In genomic region chr14:64114166-64114565, GRCh38 we compare ENCODE assay signal across 11 cellular contexts.
DNase-seq lines count a peak whose midpoint lies in the region; ATAC-seq and TF ChIP-seq lines count a peak whose summit lies in the region.
"Had no signal": no experiment of that assay in that cellular context is flagged by ENCODE, and none has a peak within 500 bp of the region (broad histone marks: within the 10 kb centered on the region; RNA-seq: fewer than 3 reads in every experiment).

No MANE protein-coding gene starts in this region.

- H3K4me3 ChIP-seq in Karpas-422 (ENCODE audit: low read length) (peak overlapping the region; percentile 61), RWPE2 (ENCODE audit: severe bottlenecking) (no peak overlapping the region), esophagus squamous epithelium (no peak overlapping the region), gastrocnemius medialis (peak overlapping the region; percentile 4 to 40 (median 30))
- H3K4me3 ChIP-seq: neural progenitor cell had no signal

- no peaks in the 10 kb centered on the region for H3K36me3 Mint-ChIP-seq in chondrocyte (ENCODE audit: low read depth)

- no peaks in the 10 kb centered on the region for H3K27me3 Mint-ChIP-seq in chondrocyte (ENCODE audit: low read depth)
- H3K27me3 Mint-ChIP-seq: CD4-positive, alpha-beta T cell had no signal

- H3K36me3 ChIP-seq in Karpas-422 (ENCODE audit: insufficient read depth, low read length) (no peaks in the 10 kb centered on the region), RWPE2 (ENCODE audit: low read depth) (peaks cover 22% of the 10 kb centered on the region), esophagus squamous epithelium (peaks cover 0 to 63% (median 6%) of the 10 kb centered on the region in 3 donors), gastrocnemius medialis (no peaks in the 10 kb centered on the region)
- H3K36me3 ChIP-seq: neural progenitor cell had no signal

- H4K20me1 ChIP-seq in Karpas-422 (ENCODE audit: insufficient read depth, low read depth, low read length): no peaks in the 10 kb centered on the region

- H3K27ac ChIP-seq in Karpas-422 (ENCODE audit: low read length) (peak overlapping the region; percentile 95), RWPE2 (ENCODE audit: poor library complexity, severe bottlenecking) (peak overlapping the region; percentile 100), esophagus squamous epithelium (peak overlapping the region; percentile 18 to 75 (median 62)), gastrocnemius medialis (peak overlapping the region; percentile 89 to 94 (median 92))
- H3K27ac ChIP-seq: neural progenitor cell had no signal

- no peak overlapping the region for H3K4me3 Mint-ChIP-seq in chondrocyte (ENCODE audit: unreplicated experiment)
- H3K4me3 Mint-ChIP-seq: CD4-positive, alpha-beta T cell; neural progenitor cell; T-helper 2 cell treated with Interferon-gamma antibody and Interleukin-4, amounts not matched to agents 5 μg/mL and 100 μg/mL, for 36 hours had no signal

- TF ChIP-seq POLR2A in esophagus squamous epithelium (IDR thresholded peaks at IDR 0.05) (no peak), gastrocnemius medialis (IDR thresholded peaks at IDR 0.05) (peak; percentile 30 to 62)

- peak overlapping the region; percentile 25; the same call in 1 of the 2 replicates for H2AFZ ChIP-seq in Karpas-422 (ENCODE audit: low read length)
- H2AFZ ChIP-seq: neural progenitor cell had no signal

- H3K4me1 ChIP-seq in Karpas-422 (ENCODE audit: low read length) (peaks cover 57% of the 10 kb centered on the region), RWPE2 (ENCODE audit: insufficient read depth, poor library complexity, severe bottlenecking) (peaks cover 79% of the 10 kb centered on the region), esophagus squamous epithelium (peaks cover 5 to 80% (median 17%) of the 10 kb centered on the region in 3 donors), gastrocnemius medialis (peaks cover 43 to 76% of the 10 kb centered on the region in 2 donors)
- H3K4me1 ChIP-seq: neural progenitor cell had no signal

- H3K9me3 Mint-ChIP-seq in chondrocyte (ENCODE audit: low read depth): no peaks in the 10 kb centered on the region
- H3K9me3 Mint-ChIP-seq: CD4-positive, alpha-beta T cell; neural progenitor cell; T-helper 2 cell treated with Interferon-gamma antibody and Interleukin-4, amounts not matched to agents 5 μg/mL and 100 μg/mL, for 36 hours had no signal

- H3K4me2 ChIP-seq in Karpas-422 (ENCODE audit: low read depth, low read length, poor library complexity, severe bottlenecking): peak overlapping the region; percentile 83
- H3K4me2 ChIP-seq: neural progenitor cell had no signal

- WGBS in esophagus squamous epithelium, 2 donors: 46 to 65% methylated on average over 8 to 9 of the region's 9 CpGs

- TF ChIP-seq CTCF in RWPE2 (IDR thresholded peaks at IDR 0.05; ENCODE audit: poor library complexity, severe bottlenecking) (no peak), esophagus squamous epithelium (IDR thresholded peaks at IDR 0.05) (peak in 1 of 6 experiments; percentile 18), gastrocnemius medialis (IDR thresholded peaks at IDR 0.05 in 4 of 5, conservative IDR thresholded peaks at IDR 0.05 in 1 of 5) (peak in 1 of 5 experiments; percentile 11), chondrocyte (IDR thresholded peaks at IDR 0.05) (no peak)

- H3K27me3 ChIP-seq in Karpas-422 (ENCODE audit: low read length) (no peaks in the 10 kb centered on the region), RWPE2 (ENCODE audit: insufficient read depth, poor library complexity, severe bottlenecking) (no peaks in the 10 kb centered on the region), esophagus squamous epithelium (no peaks in the 10 kb centered on the region), gastrocnemius medialis (no peaks in the 10 kb centered on the region)
- H3K27me3 ChIP-seq: neural progenitor cell had no signal

- no peak for ATAC-seq in RWPE2 (ENCODE audit: low read depth)
- peak; percentile 62 to 75 for ATAC-seq in gastrocnemius medialis

- no peaks in the 10 kb centered on the region for H3K79me2 ChIP-seq in Karpas-422 (ENCODE audit: low read length)

- in situ Hi-C loops in gastrocnemius medialis (cut with MboI; ENCODE audit: low sequenced_read_pairs in 4 of 4): no loop called here

- H3K27ac Mint-ChIP-seq in chondrocyte (ENCODE audit: unreplicated experiment): no peak overlapping the region
- H3K27ac Mint-ChIP-seq: CD4-positive, alpha-beta T cell; neural progenitor cell; T-helper 2 cell treated with Interferon-gamma antibody and Interleukin-4, amounts not matched to agents 5 μg/mL and 100 μg/mL, for 36 hours had no signal

- H3K9ac ChIP-seq in Karpas-422 (ENCODE audit: low read length): peak overlapping the region; percentile 67
- H3K9ac ChIP-seq: neural progenitor cell had no signal

- DNase-seq in Karpas-422: peak; percentile 78
- no peak for DNase-seq in RWPE2 (ENCODE audit: low spot score)
- no peak for DNase-seq in esophagus squamous epithelium (lab: John Stamatoyannopoulos, UW)
- peak; percentile 68 to 90 for DNase-seq in gastrocnemius medialis
- DNase-seq in amygdala (lab: John Stamatoyannopoulos, UW): no peak
- DNase-seq in activated CD8-positive, alpha-beta memory T cell treated with anti-CD3 and anti-CD28 coated beads, Interleukin-2, amount 50 U/mL, for 48 hours: no peak
- no peak for DNase-seq in chondrocyte (ENCODE audit: low spot score)
- DNase-seq: amniotic stem cell; CD4-positive, alpha-beta T cell had no signal

- H3K9me3 ChIP-seq in Karpas-422 (ENCODE audit: low read length) (no peaks in the 10 kb centered on the region), RWPE2 (ENCODE audit: severe bottlenecking) (no peaks in the 10 kb centered on the region), esophagus squamous epithelium (no peaks in the 10 kb centered on the region), gastrocnemius medialis (no peaks in the 10 kb centered on the region)

- H3K9me2 ChIP-seq in Karpas-422 (replicated peaks; ENCODE audit: insufficient read depth, low read length): no peaks in the 10 kb centered on the region

- peaks cover 30% of the 10 kb centered on the region for H3K4me1 Mint-ChIP-seq in chondrocyte (ENCODE audit: low read depth)
- H3K4me1 Mint-ChIP-seq: neural progenitor cell had no signal

- intact Hi-C loops in esophagus squamous epithelium (cut with DNase I): no loop called here
- intact Hi-C loops in gastrocnemius medialis (cut with DNase I; ENCODE audit: low total_unique reads): loop anchor here (2.0 to 10.0 kb wide), 3 partner anchors 107 to 393 kb away; partner anchors contain the start of gene SYNE2

Comparison
In these comparisons a context has a peak if more than half of its experiments do, and no peak if none do; other contexts are left out.
1. DNase-seq: peak in Karpas-422 (single experiment) and gastrocnemius medialis (2 of 2); none in RWPE2 (single experiment), esophagus squamous epithelium (single experiment), amygdala (0 of 56), activated CD8-positive, alpha-beta memory T cell treated with anti-CD3 and anti-CD28 coated beads, Interleukin-2, amount 50 U/mL, for 48 hours (single experiment) and chondrocyte (single experiment).
2. H3K4me3 ChIP-seq: peak in Karpas-422 (single experiment) and gastrocnemius medialis (4 of 4); none in RWPE2 (single experiment) and esophagus squamous epithelium (0 of 4).
3. POLR2A ChIP-seq: peak in gastrocnemius medialis (2 of 2); none in esophagus squamous epithelium (0 of 4).
4. Peak in every context shown above with its lines, with median percentiles within 50 percentile points of each other: H3K27ac ChIP-seq.